In genomic region chr18:5237083-5237722, GRCh38 we compare ENCODE assay signal across 8 cellular contexts.
DNase-seq lines count a peak whose midpoint lies in the region; ATAC-seq and TF ChIP-seq lines count a peak whose summit lies in the region.

No MANE protein-coding gene starts in this region.

- peak overlapping the region; percentile 85 for H3K9ac ChIP-seq in iPS-18a (ENCODE audit: low read length)

- H3K27ac ChIP-seq in angular gyrus (ENCODE audit: low read depth, low read length): peak overlapping the region; percentile 99
- peak overlapping the region; percentile 64 for H3K27ac ChIP-seq in iPS-18a (ENCODE audit: low read length)

- peak; percentile 28 for ATAC-seq in HG02623 (IDR thresholded peaks at IDR 0.05; ENCODE audit: unreplicated experiment)

- no peaks in the 10 kb centered on the region for H3K36me3 ChIP-seq in iPS-18a (ENCODE audit: control insufficient read depth, low read depth, low read length)

- TF ChIP-seq CTCF in GM10248 (IDR thresholded peaks at IDR 0.05; ENCODE audit: control extremely low read depth, extremely low read depth, low read depth, missing control alignments): no peak

- H3K4me1 ChIP-seq in iPS-18a (ENCODE audit: control insufficient read depth, low read depth, low read length): peaks cover 20% of the 10 kb centered on the region

- peak overlapping the region; percentile 93 for H3K4me3 ChIP-seq in iPS-18a (ENCODE audit: low read length)

- CTCF ChIA-PET in GM10248 (lab: Yijun Ruan, JAX): interaction anchor here (0.8 to 2.1 kb wide), 12 partner anchors 9 to 178 kb away, joined by 3 to 12 read pairs (median 4); partner anchors contain the start of gene ZBTB14

- DNase-seq in activated gamma-delta T cell treated with Interleukin-2 at 50 U/mL for 16 hours: peak; percentile 4
- no peak for DNase-seq in activated gamma-delta T cell (lab: John Stamatoyannopoulos, UW)
- peak; percentile 39 for DNase-seq in NCI-H2081 treated with DMSO at 0.1 percent for 48 hours (lab: John Stamatoyannopoulos, UW)
- DNase-seq in stimulated activated CD8-positive, alpha-beta memory T cell treated with anti-CD3 and anti-CD28 coated beads, Interleukin-4, amount 100 ng/mL, for 4 hours (ENCODE audit: low read depth in 2 of 2, low spot score in 1 of 2): peak; percentile 1
- DNase-seq in GM10248 (ENCODE audit: extremely low spot score): no peak

- peaks cover 9% of the 10 kb centered on the region for H3K27me3 ChIP-seq in iPS-18a (ENCODE audit: control insufficient read depth, insufficient read depth, low read length)

- H3K9me3 ChIP-seq in iPS-18a (ENCODE audit: control insufficient read depth, low read depth, low read length): no peaks in the 10 kb centered on the region

- POLR2A ChIA-PET in GM10248 (lab: Yijun Ruan, JAX): interaction anchor here (1.2 to 1.9 kb wide), 4 partner anchors 11 to 60 kb away, joined by 3 to 7 read pairs (median 4); partner anchors contain the start of gene ZBTB14

Comparison
In these comparisons a context has a peak if more than half of its experiments do, and no peak if none do; other contexts are left out.
1. DNase-seq: peak in activated gamma-delta T cell treated with Interleukin-2 at 50 U/mL for 16 hours (single experiment), NCI-H2081 treated with DMSO at 0.1 percent for 48 hours (single experiment) and stimulated activated CD8-positive, alpha-beta memory T cell treated with anti-CD3 and anti-CD28 coated beads, Interleukin-4, amount 100 ng/mL, for 4 hours (2 of 2); none in activated gamma-delta T cell (single experiment) and GM10248 (single experiment).